ENCODE assay signal across 1 cellular context in genomic region chr17:32622540-32622939, GRCh38.
TF ChIP-seq lines count a peak whose summit lies in the region.

No MANE protein-coding gene starts in this region.

TF ChIP-seq in HepG2, 621 proteins besides CTCF, POLR2A, EP300 and RAD21 (continued from another document):
- TF ChIP-seq ZBTB44 (CRISPR knock-in tag; IDR thresholded peaks at IDR 0.05), result no peak
- no peak for TF ChIP-seq ZNF782 (CRISPR knock-in tag; IDR thresholded peaks at IDR 0.05; ENCODE audit: borderline replicate concordance)
- TF ChIP-seq MED1 (CRISPR knock-in tag; IDR thresholded peaks at IDR 0.05), result no peak
- no peak for TF ChIP-seq DR1 (CRISPR knock-in tag; IDR thresholded peaks at IDR 0.05)
- no peak for TF ChIP-seq MED8 (CRISPR knock-in tag; IDR thresholded peaks at IDR 0.05; ENCODE audit: insufficient replicate concordance)
- TF ChIP-seq ZNF335 (CRISPR knock-in tag; IDR thresholded peaks at IDR 0.05), result no peak
- TF ChIP-seq CREM (IDR thresholded peaks at IDR 0.05), result no peak
- TF ChIP-seq CREM (CRISPR knock-in tag; IDR thresholded peaks at IDR 0.05), result no peak
- TF ChIP-seq ZC3H13 (CRISPR knock-in tag; IDR thresholded peaks at IDR 0.05), result no peak
- TF ChIP-seq NFRKB (IDR thresholded peaks at IDR 0.05), result no peak
- no peak for TF ChIP-seq ZBTB43 (CRISPR knock-in tag; conservative IDR thresholded peaks at IDR 0.05)
- no peak for TF ChIP-seq GTF2F1 (IDR thresholded peaks at IDR 0.05; ENCODE audit: low read length)
- TF ChIP-seq ADNP (CRISPR knock-in tag; IDR thresholded peaks at IDR 0.05), result no peak
- no peak for TF ChIP-seq RERE (CRISPR knock-in tag; IDR thresholded peaks at IDR 0.05; ENCODE audit: low read depth)
- TF ChIP-seq NFATC3 (CRISPR knock-in tag; IDR thresholded peaks at IDR 0.05), result no peak
